14 cellular contexts compared by ENCODE assay signal in genomic region chr2:144470819-144471218, GRCh38. TPM values are rescaled to one million over a fixed set of nuclear protein-coding genes. Genes with fewer than 3 reads are reported as not detected.
DNase-seq lines count a peak whose midpoint lies in the region; ATAC-seq and TF ChIP-seq lines count a peak whose summit lies in the region.
"Had no signal": no experiment of that assay in that cellular context is flagged by ENCODE, and none has a peak within 500 bp of the region (broad histone marks: within the 10 kb centered on the region; RNA-seq: fewer than 3 reads in every experiment).

No MANE protein-coding gene starts in this region.

- no peak overlapping the region for H3K4ac ChIP-seq in mesendoderm (ENCODE audit: low read depth, low read length)

- no CpG with 5 or more reads among the region's 3 CpGs for WGBS in mesendoderm (ENCODE audit: extremely low coverage, insufficient coverage, low lambda C conversion rate)

- no TSS peak for BruUV-seq in A673 (replicated peaks; lab: Mats Ljungman, UMichigan)

- intact Hi-C loops in A673 (cut with micrococcal nuclease; ENCODE audit: unreplicated experiment), result no loop called here

- TF ChIP-seq CTCF in A673 (conservative IDR thresholded peaks at IDR 0.05; ENCODE audit: low read depth, low read length), result no peak

- CTCF ChIA-PET in A673 (lab: Charles Lee), result no interaction called here

- H2BK120ac ChIP-seq in mesendoderm (ENCODE audit: low read depth, low read length), result no peak overlapping the region

- H3K79me1 ChIP-seq in mesendoderm (ENCODE audit: low read length), result no peaks in the 10 kb centered on the region

- H2BK15ac ChIP-seq in mesendoderm (replicated peaks; ENCODE audit: low read depth), result peak overlapping the region; percentile 36

- no peak for DNase-seq in A673 (ENCODE audit: low spot score)
- DNase-seq in caudate nucleus (lab: John Stamatoyannopoulos, UW), result no peak
- DNase-seq in mesendoderm, result no peak
- DNase-seq in HuH-7.5 (ENCODE audit: low spot score), result no peak
- no peak for DNase-seq in stimulated activated CD4-positive, alpha-beta T cell treated with anti-CD3 and anti-CD28 coated beads, Interleukin-12 subunit alpha, Interleukin-12 subunit beta, amount 100 ng/mL, for 4 hours
- DNase-seq in DMS79 (lab: John Stamatoyannopoulos, UW), result no peak
- DNase-seq: anterior cingulate cortex, mammary epithelial cell, NCI-H2227 treated with DMSO at 0.1 percent for 48 hours, right lobe of liver, stomach had no signal

- no peaks in the 10 kb centered on the region for H3K9me3 ChIP-seq in A673 (ENCODE audit: low read depth, low read length, poor library complexity, severe bottlenecking)
- no peaks in the 10 kb centered on the region for H3K9me3 ChIP-seq in HUES6 (ENCODE audit: control insufficient read depth, insufficient read depth, low read depth, low read length)
- H3K9me3 ChIP-seq: right lobe of liver, stomach had no signal

- H3K23ac ChIP-seq in mesendoderm (ENCODE audit: low read length), result no peak overlapping the region

- H3K27ac ChIP-seq in A673 (ENCODE audit: low read depth, low read length, poor library complexity, severe bottlenecking) (peak overlapping the region; percentile 20), HUES6 (ENCODE audit: low read depth, low read length) (no peak overlapping the region), caudate nucleus (ENCODE audit: low read depth, low read length) (peak overlapping the region; percentile 96), mesendoderm (ENCODE audit: low read depth, low read length) (no peak overlapping the region)
- H3K27ac ChIP-seq: right lobe of liver, stomach had no signal

- H3K4me1 ChIP-seq in A673 (ENCODE audit: insufficient read depth, low read length, poor library complexity, severe bottlenecking) (peaks cover 59% of the 10 kb centered on the region), HUES6 (ENCODE audit: control insufficient read depth, insufficient read depth, low read length) (peaks cover 61% of the 10 kb centered on the region), mesendoderm (ENCODE audit: control insufficient read depth, low read depth, low read length) (peaks cover 19% of the 10 kb centered on the region)
- H3K4me1 ChIP-seq: right lobe of liver had no signal

- H2BK5ac ChIP-seq in mesendoderm (ENCODE audit: low read length), result no peak overlapping the region

- POLR2A ChIA-PET in A673 (lab: Charles Lee; ENCODE audit: low non-redundant PET), result no interaction called here

- ATAC-seq in HG03378 (IDR thresholded peaks at IDR 0.05; ENCODE audit: unreplicated experiment), result no peak
- ATAC-seq: HepG2, right lobe of liver had no signal

- H2AK5ac ChIP-seq in mesendoderm (ENCODE audit: low read length), result no peak overlapping the region

- H3K4me2 ChIP-seq in mesendoderm (ENCODE audit: low read length), result no peak overlapping the region

- H3K9ac ChIP-seq in HUES6 (ENCODE audit: low read length) (no peak overlapping the region), mesendoderm (ENCODE audit: low read length) (no peak overlapping the region)

- H4K8ac ChIP-seq in mesendoderm (ENCODE audit: low read depth, low read length), result no peak overlapping the region

- no peak overlapping the region for H4K5ac ChIP-seq in mesendoderm (ENCODE audit: low read length)

- peak overlapping the region; percentile 60 for H3K18ac ChIP-seq in mesendoderm (ENCODE audit: low read length)

- H3K36me3 ChIP-seq in A673 (ENCODE audit: insufficient read depth, low read length, poor library complexity, severe bottlenecking), result peaks cover 8% of the 10 kb centered on the region
- H3K36me3 ChIP-seq in HUES6 (ENCODE audit: control insufficient read depth, insufficient read depth, low read length), result no peaks in the 10 kb centered on the region
- H3K36me3 ChIP-seq in mesendoderm (ENCODE audit: control insufficient read depth, insufficient read depth, low read length), result no peaks in the 10 kb centered on the region
- H3K36me3 ChIP-seq: stomach had no signal

- H3K79me2 ChIP-seq in mesendoderm (ENCODE audit: control insufficient read depth, insufficient read depth, low read length), result no peaks in the 10 kb centered on the region

- H3K27me3 ChIP-seq in A673 (replicated peaks; ENCODE audit: insufficient read depth, low read depth, low read length, poor library complexity) (no peaks in the 10 kb centered on the region), HUES6 (ENCODE audit: control insufficient read depth, insufficient read depth, low read length) (no peaks in the 10 kb centered on the region), mesendoderm (ENCODE audit: insufficient read depth, low read length, poor library complexity) (no peaks in the 10 kb centered on the region)
- H3K27me3 ChIP-seq: right lobe of liver, stomach had no signal

- H3K4me3 ChIP-seq in A673 (ENCODE audit: low read depth, low read length, poor library complexity, severe bottlenecking) (no peak overlapping the region), HUES6 (ENCODE audit: low read depth, low read length) (0 out of 2 replicates have a peak overlapping the region, but pooled peaks have one; percentile 10), mesendoderm (ENCODE audit: low read length) (no peak overlapping the region)
- H3K4me3 ChIP-seq: right lobe of liver, stomach had no signal

- no peak overlapping the region for H3K56ac ChIP-seq in mesendoderm (ENCODE audit: low read length)

RNA-seq across cellular contexts. Expression of gene ZEB2, which starts 49.1 kb away (rescaled TPM):
- total RNA-seq in A673 (2021), result 146 TPM in 2 replicates
- polyA plus RNA-seq in mesendoderm (2013, experiment 1 of 2), result 0.74 TPM
- 0.83 TPM for polyA plus RNA-seq in mesendoderm (2013, experiment 2 of 2)
- total RNA-seq: HepG2 had no signal

Comparison
In these comparisons a context has a peak if more than half of its experiments do, and no peak if none do; other contexts are left out.
1. H3K27ac ChIP-seq: peak in A673 (single experiment) and caudate nucleus (single experiment); none in HUES6 (single experiment) and mesendoderm (single experiment).